Comparison of ENCODE assay signal across 7 cellular contexts in genomic region chr10:45261243-45261775, GRCh38. TPM values are rescaled to one million over a fixed set of nuclear protein-coding genes. Genes with fewer than 3 reads are reported as not detected.
"Had no signal": no experiment of that assay in that cellular context is flagged by ENCODE, and none has a peak within 500 bp of the region (broad histone marks: within the 10 kb centered on the region; RNA-seq: fewer than 3 reads in every experiment).

No MANE protein-coding gene starts in this region.

- ATAC-seq: GM23338, HepG2 had no signal

- H3K4me1 Mint-ChIP-seq: GM23338 had no signal

- H3K36me3 Mint-ChIP-seq: IgD-negative memory B cell had no signal

- DNase-seq: H9, HCEC 1CT had no signal

- H3K4me3 Mint-ChIP-seq: GM23338, H9, IgD-negative memory B cell had no signal

- H3K27ac Mint-ChIP-seq: GM23338, H9 had no signal

RNA-seq across cellular contexts. Expression of gene OR13A1, which starts 54.1 kb away (rescaled TPM):
- total RNA-seq: GM23338, H1, HepG2, HT1080 had no signal
